In genomic region chr1:7434566-7434965, GRCh38 we compare ENCODE assay signal across 9 cellular contexts.
"Had no signal": no experiment of that assay in that cellular context is flagged by ENCODE, and none has a peak within 500 bp of the region (broad histone marks: within the 10 kb centered on the region; RNA-seq: fewer than 3 reads in every experiment).

No MANE protein-coding gene starts in this region.

- H3K36me3 Mint-ChIP-seq: IgD-negative memory B cell had no signal

- H3K27ac ChIP-seq: HL-60 had no signal

- DNase-seq: H9, HCEC 1CT, KBM-7 had no signal

- H3K4me1 Mint-ChIP-seq: GM23338, IgD-negative memory B cell had no signal

- H3K4me3 ChIP-seq: GM23338 had no signal

- H3K4me3 Mint-ChIP-seq: GM23338, H9, IgD-negative memory B cell had no signal

- H3K27ac Mint-ChIP-seq: GM23338, H9, IgD-negative memory B cell had no signal

- H3K27me3 Mint-ChIP-seq: IgD-negative memory B cell had no signal

- FAIRE-seq: H1, H54, HepG2 had no signal

- ATAC-seq: GM23338, HepG2 had no signal
